In the genomic region with DNA sequence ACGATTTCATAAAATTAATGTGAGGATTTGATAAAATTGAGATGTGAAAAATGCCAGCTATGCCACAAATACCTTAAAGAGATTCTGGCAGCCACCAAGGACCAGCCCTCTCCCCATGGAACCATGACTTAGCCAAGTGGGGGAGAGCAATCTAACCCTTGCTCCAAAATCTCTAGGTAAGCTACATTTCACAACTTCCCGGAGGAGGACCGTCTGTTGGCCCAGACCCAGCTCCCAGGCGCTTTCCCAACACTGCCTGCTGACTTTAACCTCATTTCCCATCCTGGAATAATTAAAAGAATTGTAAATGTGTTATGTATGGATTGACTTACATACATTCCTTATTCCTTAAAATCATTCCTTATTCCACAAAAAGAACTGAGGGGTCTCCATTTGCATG, we compare ENCODE assay signal across 28 cellular contexts. TPM values are rescaled to one million over a fixed set of nuclear protein-coding genes. Genes with fewer than 3 reads are reported as not detected.
A peak's percentile ranks its signal among the peaks of the same experiment; 100 is the strongest.
DNase-seq lines count a peak whose midpoint lies in the region; ATAC-seq, FAIRE-seq and TF ChIP-seq lines count a peak whose summit lies in the region.
"Had no signal": no experiment of that assay in that cellular context is flagged by ENCODE, and none has a peak within 500 bp of the region (broad histone marks: within the 10 kb centered on the region; RNA-seq: fewer than 3 reads in every experiment).

No MANE protein-coding gene starts in this region.

- WGBS in liver = 45% methylated on average over 4 of the region's 4 CpGs
- WGBS in HepG2 (ENCODE audit: low lambda C conversion rate) = 0% methylated on average over 4 of the region's 4 CpGs
- WGBS in lung, 2 donors = 68 to 71% methylated on average over 4 of the region's 4 CpGs

- H3K27me3 Mint-ChIP-seq in activated naive CD4-positive, alpha-beta T cell treated with anti-CD3 and anti-CD28 coated beads, Interleukin-2, amount 10 ng/mL, durations not matched to agents 7 days and 5 days = peaks cover 7% of the 10 kb centered on the region
- H3K27me3 Mint-ChIP-seq: CD4-positive, CD25-positive, alpha-beta regulatory T cell had no signal

- ATAC-seq in HepG2 (no peak), lung (ENCODE audit: insufficient read depth, low FRiP score) (peak; percentile 20), HG02571 (IDR thresholded peaks at IDR 0.05; ENCODE audit: unreplicated experiment) (no peak)
- ATAC-seq: GM23338, Right ventricle myocardium inferior, SK-N-SH treated with all-trans-retinoic acid at 6 μM for 48 hours had no signal

- in situ Hi-C loops in HepG2 (cut with HindIII; ENCODE audit: extremely low pct_ligation_motif_present, low pct_unique_long_range_greater_than_20kb) = no loop called here

- no peak overlapping the region for H3K4me2 ChIP-seq in HepG2 (ENCODE audit: low read depth, low read length)
- H3K4me2 ChIP-seq: BLaER1, GM23338, PC-9 had no signal

- TF ChIP-seq CTCF in liver (IDR thresholded peaks at IDR 0.05; ENCODE audit: low read depth, low read length, missing input control) (no peak), HepG2 (CRISPR knock-in tag; IDR thresholded peaks at IDR 0.05) (no peak), epithelial cell of esophagus (IDR thresholded peaks at IDR 0.05; ENCODE audit: insufficient read depth, low read depth, low read length, missing control alignments) (no peak), lung (IDR thresholded peaks at IDR 0.05; ENCODE audit: control extremely low read depth, extremely low read depth) (no peak)

- H3K79me2 ChIP-seq in HepG2 (ENCODE audit: insufficient read depth, low read length) = no peaks in the 10 kb centered on the region

- CTCF ChIA-PET in HepG2 (lab: Yijun Ruan, JAX; ENCODE audit: low intra/inter-chr PET ratio, low total read pairs) = no interaction called here
- CTCF ChIA-PET in activated naive CD4-positive, alpha-beta T cell treated with anti-CD3 and anti-CD28 coated beads, Interleukin-2, amount 10 ng/mL, durations not matched to agents 7 days and 5 days (lab: Charles Lee) = no interaction called here

- H2AFZ ChIP-seq in HepG2 (ENCODE audit: low read length) = no peak overlapping the region
- H2AFZ ChIP-seq: GM23338, PC-9 had no signal

- no peak overlapping the region for H3K4me3 Mint-ChIP-seq in activated naive CD4-positive, alpha-beta T cell treated with anti-CD3 and anti-CD28 coated beads, Interleukin-2, amount 10 ng/mL, durations not matched to agents 7 days and 5 days
- H3K4me3 Mint-ChIP-seq: CD4-positive, CD25-positive, alpha-beta regulatory T cell; GM23338; HFFc6 had no signal

- H3K36me3 ChIP-seq in liver (ENCODE audit: control insufficient read depth in 4 of 4, insufficient read depth in 3 of 4, low read depth in 1 of 4, low read length in 3 of 4) = no peaks in the 10 kb centered on the region
- no peaks in the 10 kb centered on the region for H3K36me3 ChIP-seq in HepG2 (replicated peaks in 1 of 2; ENCODE audit: control insufficient read depth in 1 of 2, insufficient read depth in 2 of 2, low read length in 2 of 2)
- H3K36me3 ChIP-seq in lung (ENCODE audit: control insufficient read depth in 2 of 2, insufficient read depth in 2 of 2, low read length in 2 of 2) = no peaks in the 10 kb centered on the region
- H3K36me3 ChIP-seq: BLaER1, HAP-1, SJCRH30 had no signal

- intact Hi-C loops in HepG2 (cut with micrococcal nuclease; ENCODE audit: unreplicated experiment) = no loop called here

- no peaks in the 10 kb centered on the region for H3K36me3 Mint-ChIP-seq in activated naive CD4-positive, alpha-beta T cell treated with anti-CD3 and anti-CD28 coated beads, Interleukin-2, amount 10 ng/mL, durations not matched to agents 7 days and 5 days
- H3K36me3 Mint-ChIP-seq: CD4-positive, CD25-positive, alpha-beta regulatory T cell had no signal

- FAIRE-seq in HepG2 (lab: Jason Lieb, UNC) = no peak
- FAIRE-seq: GM18507 had no signal

- H3K27me3 ChIP-seq in liver (ENCODE audit: control insufficient read depth in 4 of 4, insufficient read depth in 4 of 4, low read length in 3 of 4) (no peaks in the 10 kb centered on the region), HepG2 (ENCODE audit: control insufficient read depth in 1 of 2, insufficient read depth in 2 of 2, low read length in 2 of 2) (no peaks in the 10 kb centered on the region), lung (ENCODE audit: control insufficient read depth, insufficient read depth) (peaks cover 3% of the 10 kb centered on the region)
- H3K27me3 ChIP-seq: BLaER1, SJCRH30 had no signal

- H3K9me3 ChIP-seq in liver (ENCODE audit: control insufficient read depth in 4 of 4, low read length in 3 of 4) = no peaks in the 10 kb centered on the region
- H3K9me3 ChIP-seq in HepG2 (ENCODE audit: low read length) = no peaks in the 10 kb centered on the region
- H3K9me3 ChIP-seq in lung (ENCODE audit: control insufficient read depth in 2 of 2, insufficient read depth in 1 of 2, low read length in 1 of 2) = no peaks in the 10 kb centered on the region
- H3K9me3 ChIP-seq: BLaER1, HAP-1, SJCRH30 had no signal

- H3K4me1 Mint-ChIP-seq in activated naive CD4-positive, alpha-beta T cell treated with anti-CD3 and anti-CD28 coated beads, Interleukin-2, amount 10 ng/mL, durations not matched to agents 7 days and 5 days = no peaks in the 10 kb centered on the region
- H3K4me1 Mint-ChIP-seq: CD4-positive, CD25-positive, alpha-beta regulatory T cell had no signal

- TF ChIP-seq EP300 in HepG2 (IDR thresholded peaks at IDR 0.05; ENCODE audit: low read depth in 2 of 2, low read length in 2 of 2) = no peak
- no peak for TF ChIP-seq EP300 in HepG2 (CRISPR knock-in tag; IDR thresholded peaks at IDR 0.05; ENCODE audit: borderline replicate concordance)

- no peak for TF ChIP-seq POLR2A in HepG2 (IDR thresholded peaks at IDR 0.05; ENCODE audit: insufficient read depth in 1 of 2, low read depth in 2 of 2, low read length in 2 of 2)

- no peak overlapping the region for H3K27ac Mint-ChIP-seq in activated naive CD4-positive, alpha-beta T cell treated with anti-CD3 and anti-CD28 coated beads, Interleukin-2, amount 10 ng/mL, durations not matched to agents 7 days and 5 days
- H3K27ac Mint-ChIP-seq: CD4-positive, CD25-positive, alpha-beta regulatory T cell; GM23338; HFFc6 had no signal

- peaks cover 2 to 25% (median 18%) of the 10 kb centered on the region in 4 donors for H3K4me1 ChIP-seq in liver (ENCODE audit: control insufficient read depth in 4 of 4, insufficient read depth in 4 of 4, low read length in 3 of 4)
- H3K4me1 ChIP-seq in HepG2 (ENCODE audit: insufficient read depth, low read length) = no peaks in the 10 kb centered on the region
- H3K4me1 ChIP-seq in lung (ENCODE audit: control insufficient read depth in 2 of 2, insufficient read depth in 2 of 2, low read length in 2 of 2) = no peaks in the 10 kb centered on the region
- H3K4me1 ChIP-seq: HAP-1, SJCRH30 had no signal

- POLR2A ChIA-PET in HepG2 (lab: Yijun Ruan, JAX) = no interaction called here

- no peak overlapping the region for H3K9ac ChIP-seq in liver (ENCODE audit: low read depth in 1 of 2, low read length in 2 of 2)
- H3K9ac ChIP-seq in HepG2 (ENCODE audit: insufficient read depth, low read depth, low read length) = no peak overlapping the region
- H3K9ac ChIP-seq: BLaER1 had no signal

- no peak overlapping the region for H3K4me3 ChIP-seq in liver (ENCODE audit: low read depth in 1 of 3, low read length in 3 of 3)
- H3K4me3 ChIP-seq in HepG2 (replicated peaks in 1 of 3; ENCODE audit: insufficient read depth in 1 of 3, low read depth in 2 of 3, low read length in 3 of 3) = no peak overlapping the region
- no peak overlapping the region for H3K4me3 ChIP-seq in epithelial cell of esophagus (ENCODE audit: low read length)
- no peak overlapping the region for H3K4me3 ChIP-seq in lung
- H3K4me3 ChIP-seq: BLaER1, GM23338, HAP-1, PC-9, SJCRH30 had no signal

- no peaks in the 10 kb centered on the region for H4K20me1 ChIP-seq in HepG2 (ENCODE audit: insufficient read depth, low read length)
- H4K20me1 ChIP-seq: BLaER1 had no signal

- DNase-seq in HepG2 (ENCODE audit: low spot score) (no peak), epithelial cell of esophagus (ENCODE audit: low read depth) (peak; percentile 37), lung (ENCODE audit: low spot score) (no peak), NCI-H1105 treated with DMSO at 0.1 percent for 48 hours (lab: John Stamatoyannopoulos, UW) (no peak)
- no peak for DNase-seq in activated naive CD4-positive, alpha-beta T cell treated with anti-CD3 and anti-CD28 coated beads, Interleukin-2, amount 10 ng/mL, durations not matched to agents 7 days and 5 days
- DNase-seq: CD4-positive, CD25-positive, alpha-beta regulatory T cell; DMS153; DND-41; HFFc6; NCI-H1092; NCI-H1436; NCI-H187; NCI-H2081 treated with DMSO at 0.1 percent for 48 hours; NCI-H2171; NCI-H446; NCI-H526; NCI-H82; NK-92 treated with Interleukin-12 subunit alpha and Interleukin-12 subunit beta, amount 100 ng/mL, for 24 hours; PC-9; SJCRH30 had no signal

- TF ChIP-seq RAD21 in liver (IDR thresholded peaks at IDR 0.05) (no peak), HepG2 (CRISPR knock-in tag; IDR thresholded peaks at IDR 0.05) (no peak)

- no peaks in the 10 kb centered on the region for H3K9me3 Mint-ChIP-seq in activated naive CD4-positive, alpha-beta T cell treated with anti-CD3 and anti-CD28 coated beads, Interleukin-2, amount 10 ng/mL, durations not matched to agents 7 days and 5 days
- H3K9me3 Mint-ChIP-seq: GM23338, HFFc6 had no signal

- H3K27ac ChIP-seq in liver (ENCODE audit: low read depth in 1 of 2, low read length in 2 of 2) (no peak overlapping the region), HepG2 (ENCODE audit: extremely low read length, insufficient read depth, low read length) (no peak overlapping the region), lung (ENCODE audit: low read depth in 1 of 2, low read length in 1 of 2) (no peak overlapping the region)
- H3K27ac ChIP-seq: BLaER1, PC-9, SJCRH30 had no signal

- BruUV-seq in HepG2 (replicated peaks; lab: Mats Ljungman, UMichigan) = no TSS peak

RNA-seq across cellular contexts. Expression of a gene that starts 47.5 kb away (rescaled TPM):
- under 1 TPM; 0.25 to 0.33 TPM for total RNA-seq in liver
- polyA plus RNA-seq in liver = under 1 TPM; 0.02 to 0.03 TPM
- total RNA-seq in HepG2 (2016; rRNA removed; fragmentation: Illumina TruSeq; extraction: Trizol) = not detected in 2 replicates
- total RNA-seq in HepG2 (2016; cell fraction: cytosol; rRNA removed; fragmentation: Illumina TruSeq; extraction: Trizol; ENCODE audit: low read depth) = not detected in 2 replicates
- total RNA-seq in HepG2 (2016; cell fraction: insoluble cytoplasmic fraction; rRNA removed; fragmentation: Illumina TruSeq; extraction: Trizol) = not detected in 2 replicates
- total RNA-seq in HepG2 (2016; cell fraction: membrane; rRNA removed; fragmentation: Illumina TruSeq; extraction: Trizol) = not detected in 2 replicates
- not detected in 2 replicates for total RNA-seq in HepG2 (2016; cell fraction: nucleus; rRNA removed; fragmentation: Illumina TruSeq; extraction: Trizol)
- polyA plus RNA-seq in HepG2 (2011; rRNA removed) = under 0.01 TPM in 1 of 2 replicates, not detected in the other
- not detected in 2 replicates for polyA plus RNA-seq in HepG2 (2011; cell fraction: cytosol; rRNA removed)
- polyA plus RNA-seq in HepG2 (2011; cell fraction: nucleus; rRNA removed) = not detected in 2 replicates
- not detected in 2 replicates for polyA plus RNA-seq in HepG2 (2012)
- not detected in 2 replicates for polyA plus RNA-seq in HepG2 (2016; cell fraction: cytosol; fragmentation: Illumina TruSeq; extraction: Trizol; ENCODE audit: low read depth)
- not detected in 2 replicates for polyA plus RNA-seq in HepG2 (2016; cell fraction: insoluble cytoplasmic fraction; fragmentation: Illumina TruSeq; extraction: Trizol; ENCODE audit: low read depth)
- polyA plus RNA-seq in HepG2 (2016; cell fraction: membrane; fragmentation: Illumina TruSeq; extraction: Trizol; ENCODE audit: low read depth) = not detected in 2 replicates
- not detected in 2 replicates for polyA plus RNA-seq in HepG2 (2016; cell fraction: nucleus; fragmentation: Illumina TruSeq; extraction: Trizol; ENCODE audit: insufficient read depth, low read depth)
- polyA minus RNA-seq in HepG2 (2011; rRNA and poly(A)+ RNA removed; ENCODE audit: low replicate concordance) = 0.07 TPM in 1 of 2 replicates, not detected in the other
- not detected in 2 replicates for polyA minus RNA-seq in HepG2 (2011; cell fraction: cytosol; rRNA and poly(A)+ RNA removed)
- polyA minus RNA-seq in HepG2 (2011; cell fraction: nucleus; rRNA and poly(A)+ RNA removed) = not detected in 2 replicates
- 10 to 100 TPM in 1 of 2 donors, 1 to 10 TPM in 1; 5.0 to 16.4 TPM for total RNA-seq in lung
- 1 to 10 TPM in 1 of 2 donors, under 1 TPM in 1; 0.28 to 1.4 TPM for polyA plus RNA-seq in lung
- total RNA-seq: CD4-positive, CD25-positive, alpha-beta regulatory T cell; PC-9 had no signal

Comparison
In these comparisons a context has a peak if more than half of its experiments do, and no peak if none do; other contexts are left out.
1. RNA of a gene that starts 47.5 kb away (total RNA-seq): 5.0 to 16.4 TPM in lung; 0.25 to 0.33 TPM in liver and not detected in HepG2; every median in the first group is over 4 times any median in the second.